8 cellular contexts compared by ENCODE assay signal in genomic region chrX:72126539-72127140, GRCh38. TPM values are rescaled to one million over a fixed set of nuclear protein-coding genes. Genes with fewer than 3 reads are reported as not detected.
DNase-seq lines count a peak whose midpoint lies in the region; ATAC-seq and TF ChIP-seq lines count a peak whose summit lies in the region.

No MANE protein-coding gene starts in this region.

- no peaks in the 10 kb centered on the region for H3K9me3 ChIP-seq in upper lobe of left lung

- 20 to 23% methylated on average over 4 to 9 of the region's 9 CpGs for WGBS in upper lobe of left lung, 2 donors

- H3K36me3 Mint-ChIP-seq in activated naive CD4-positive, alpha-beta T cell treated with anti-CD3 and anti-CD28 coated beads, Interleukin-2, amount 50 U/mL, for 72 hours, result no peaks in the 10 kb centered on the region

- TF ChIP-seq CTCF in upper lobe of left lung (IDR thresholded peaks at IDR 0.05), result peak; percentile 78 to 95 (median 86)

- TF ChIP-seq POLR2A in upper lobe of left lung (IDR thresholded peaks at IDR 0.05), result no peak

- H3K4me1 ChIP-seq in upper lobe of left lung, result peaks cover 41 to 54% (median 41%) of the 10 kb centered on the region in 4 donors

- peak overlapping the region in 3 of 4 donors; percentile 50 to 56 (median 51) for H3K27ac ChIP-seq in upper lobe of left lung

- H3K36me3 ChIP-seq in upper lobe of left lung, result no peaks in the 10 kb centered on the region

- H3K27ac Mint-ChIP-seq in activated naive CD4-positive, alpha-beta T cell treated with anti-CD3 and anti-CD28 coated beads, Interleukin-2, amount 50 U/mL, for 72 hours, result no peak overlapping the region

- H3K27me3 ChIP-seq in upper lobe of left lung, result peaks cover 0 to 3% (median 0%) of the 10 kb centered on the region in 4 donors

- H3K9me3 Mint-ChIP-seq in activated naive CD4-positive, alpha-beta T cell treated with anti-CD3 and anti-CD28 coated beads, Interleukin-2, amount 50 U/mL, for 72 hours, result no peaks in the 10 kb centered on the region

- TF ChIP-seq EP300 in upper lobe of left lung (IDR thresholded peaks at IDR 0.05), result no peak

- intact Hi-C loops in Right ventricle myocardium inferior (cut with DNase I), result loop anchor here (1.0 to 10.0 kb wide), 3 partner anchors 108 to 212 kb away; partner anchors contain the start of gene NHSL2
- intact Hi-C loops in posterior vena cava (cut with DNase I), result loop anchor here (5.0 to 10.0 kb wide), 2 partner anchors 102 to 109 kb away; no protein-coding TSS in a partner anchor

- ATAC-seq in activated naive CD4-positive, alpha-beta T cell treated with anti-CD3 and anti-CD28 coated beads, Interleukin-2, amount 50 U/mL, for 72 hours, result peak; percentile 80 to 92
- ATAC-seq in Right ventricle myocardium inferior (peak; percentile 89), upper lobe of left lung (ENCODE audit: low FRiP score in 2 of 2) (peak; percentile 89 to 93)

- no peak overlapping the region for H3K4me3 ChIP-seq in upper lobe of left lung

- DNase-seq in ELR (ENCODE audit: low read depth), result peak; percentile 77
- peak; percentile 73 for DNase-seq in H4 (ENCODE audit: low spot score)
- DNase-seq in NCI-H1048 (lab: John Stamatoyannopoulos, UW), result peak; percentile 25
- peak; percentile 37 for DNase-seq in SKM-1 (lab: John Stamatoyannopoulos, UW; ENCODE audit: unreplicated experiment)
- peak; percentile 72 to 79 for DNase-seq in activated naive CD4-positive, alpha-beta T cell treated with anti-CD3 and anti-CD28 coated beads, Interleukin-2, amount 50 U/mL, for 72 hours (ENCODE audit: low spot score in 2 of 2)
- DNase-seq in Right ventricle myocardium inferior (ENCODE audit: missing footprints), result peak; percentile 80
- peak; percentile 95 for DNase-seq in posterior vena cava (ENCODE audit: low spot score)
- peak in 1 of 2 donors; percentile 88 for DNase-seq in upper lobe of left lung

RNA-seq across cellular contexts. Expression of gene RTL5, which starts 5.1 kb away (rescaled TPM):
- total RNA-seq in H4 (2014; rRNA removed; shearing (Covaris generic)), result 0.48 and 0.90 TPM in 2 replicates
- under 1 TPM; 0.11 to 0.12 TPM for total RNA-seq in activated naive CD4-positive, alpha-beta T cell treated with anti-CD3 and anti-CD28 coated beads, Interleukin-2, amount 50 U/mL, for 72 hours
- total RNA-seq in Right ventricle myocardium inferior, result 2.4 TPM
- total RNA-seq in posterior vena cava, result 10 to 100 TPM in 1 of 2 donors, 1 to 10 TPM in 1; 8.9 to 10.7 TPM
- total RNA-seq in upper lobe of left lung, result 10 to 100 TPM in 2 of 6 donors, 1 to 10 TPM in 4; 2.7 to 15.7 (median 6.4) TPM

RNA-seq across cellular contexts. Expression of gene PIN4, which starts 54.9 kb away (rescaled TPM):
- total RNA-seq in H4 (2014; rRNA removed; shearing (Covaris generic)), result 15.1 and 16.2 TPM in 2 replicates
- total RNA-seq in activated naive CD4-positive, alpha-beta T cell treated with anti-CD3 and anti-CD28 coated beads, Interleukin-2, amount 50 U/mL, for 72 hours, result 1 to 10 TPM; 3.1 to 4.9 TPM
- total RNA-seq in Right ventricle myocardium inferior (12.0 TPM), posterior vena cava (1 to 10 TPM; 7.1 to 8.8 TPM), upper lobe of left lung (10 to 100 TPM in 1 of 6 donors, 1 to 10 TPM in 5; 3.1 to 23.2 (median 7.2) TPM)
